24 cellular contexts compared by ENCODE assay signal in genomic region chr10:113945687-113946085, GRCh38.
"Had no signal": no experiment of that assay in that cellular context is flagged by ENCODE, and none has a peak within 500 bp of the region (broad histone marks: within the 10 kb centered on the region; RNA-seq: fewer than 3 reads in every experiment).

No MANE protein-coding gene starts in this region.

- H3K36me3 ChIP-seq: brain microvascular endothelial cell, esophagus muscularis mucosa, left ventricle myocardium inferior, transverse colon had no signal

- H3K27me3 ChIP-seq: brain microvascular endothelial cell, esophagus muscularis mucosa, transverse colon had no signal

- H3K4me3 Mint-ChIP-seq: activated T-cell treated with anti-CD3 and anti-CD28 coated beads, Interleukin-2, amount 50 U/mL, for 24 hours; activated T-helper 17 cell treated with anti-CD3 and anti-CD28 coated beads, Interleukin-2, amount 50 U/mL, for 72 hours; effector memory CD8-positive, alpha-beta T cell; memory B cell; nephron; stimulated activated memory B cell treated with anti-CD40 and anti-IgM and Interleukin-4, amounts not matched to agents 10 μg/mL and 1 μg/mL and 100 μg/mL, for 72 hours; WTC11 had no signal

- FAIRE-seq: colon, frontal cortex, small intestine had no signal

- H3K4me1 Mint-ChIP-seq: activated T-helper 17 cell treated with anti-CD3 and anti-CD28 coated beads, Interleukin-2, amount 50 U/mL, for 72 hours; memory B cell; stimulated activated memory B cell treated with anti-CD40 and anti-IgM and Interleukin-4, amounts not matched to agents 10 μg/mL and 1 μg/mL and 100 μg/mL, for 72 hours; WTC11 had no signal

- H3K27ac ChIP-seq: brain microvascular endothelial cell, dorsolateral prefrontal cortex, esophagus muscularis mucosa, left ventricle myocardium inferior had no signal

- H3K27ac Mint-ChIP-seq: activated naive CD4-positive, alpha-beta T cell treated with anti-CD3 and anti-CD28 coated beads, Interleukin-2, amount 50 U/mL, for 72 hours; activated T-cell treated with anti-CD3 and anti-CD28 coated beads, Interleukin-2, amount 50 U/mL, for 24 hours; activated T-helper 17 cell treated with anti-CD3 and anti-CD28 coated beads, Interleukin-2, amount 50 U/mL, for 72 hours; effector memory CD8-positive, alpha-beta T cell; memory B cell; nephron; stimulated activated memory B cell treated with anti-CD40 and anti-IgM and Interleukin-4, amounts not matched to agents 10 μg/mL and 1 μg/mL and 100 μg/mL, for 72 hours; WTC11 had no signal

- ATAC-seq: activated naive CD4-positive, alpha-beta T cell treated with anti-CD3 and anti-CD28 coated beads, Interleukin-2, amount 50 U/mL, for 72 hours; activated T-helper 17 cell treated with anti-CD3 and anti-CD28 coated beads, Interleukin-2, amount 50 U/mL, for 72 hours; effector memory CD8-positive, alpha-beta T cell; sciatic nerve; stimulated activated memory B cell treated with anti-CD40 and anti-IgM and Interleukin-4, amounts not matched to agents 10 μg/mL and 1 μg/mL and 100 μg/mL, for 72 hours; WTC11 had no signal

- H3K36me3 Mint-ChIP-seq: activated naive CD4-positive, alpha-beta T cell treated with anti-CD3 and anti-CD28 coated beads, Interleukin-2, amount 50 U/mL, for 72 hours; WTC11 had no signal

- DNase-seq: activated CD8-positive, alpha-beta memory T cell treated with anti-CD3 and anti-CD28 coated beads for 24 hours; activated CD8-positive, alpha-beta memory T cell treated with anti-CD3 and anti-CD28 coated beads, Interleukin-2, amount 50 U/mL, for 4 hours; activated T-cell treated with anti-CD3 and anti-CD28 coated beads, Interleukin-2, amount 50 U/mL, for 24 hours; aorta; central memory CD4-positive, alpha-beta T cell; dorsolateral prefrontal cortex; effector memory CD8-positive, alpha-beta T cell; glutamatergic neuron; hippocampal formation; left ventricle myocardium inferior; T-helper 9 cell had no signal

- H3K9me3 ChIP-seq: esophagus muscularis mucosa, left ventricle myocardium inferior, transverse colon had no signal

- H3K4me3 ChIP-seq: dorsolateral prefrontal cortex, esophagus muscularis mucosa, left ventricle myocardium inferior, transverse colon had no signal

- H3K9me3 Mint-ChIP-seq: activated T-cell treated with anti-CD3 and anti-CD28 coated beads, Interleukin-2, amount 50 U/mL, for 24 hours; activated T-helper 17 cell treated with anti-CD3 and anti-CD28 coated beads, Interleukin-2, amount 50 U/mL, for 72 hours; effector memory CD8-positive, alpha-beta T cell; nephron had no signal
